In genomic region chr22:27779650-27780049, GRCh38 we compare ENCODE assay signal across 1 cellular context.
TF ChIP-seq lines count a peak whose summit lies in the region.

No MANE protein-coding gene starts in this region.

TF ChIP-seq in endothelial cell of umbilical vein, 7 proteins besides CTCF, POLR2A, EP300 and RAD21:
- TF ChIP-seq EZH2 (IDR thresholded peaks at IDR 0.05; ENCODE audit: borderline replicate concordance, low read depth, low read length, severe bottlenecking) (no peak), GATA2 (IDR thresholded peaks at IDR 0.05; ENCODE audit: insufficient read depth, insufficient read length, low read depth, low read length) (no peak), MAX (IDR thresholded peaks at IDR 0.05; ENCODE audit: insufficient read depth, insufficient read length) (no peak), JUN (IDR thresholded peaks at IDR 0.05; ENCODE audit: borderline replicate concordance, insufficient read depth, insufficient read length, low read depth) (no peak)
TF ChIP-seq in endothelial cell of umbilical vein: peak in this region for 0.
